Comparison of ENCODE assay signal across 23 cellular contexts in the genomic region with DNA sequence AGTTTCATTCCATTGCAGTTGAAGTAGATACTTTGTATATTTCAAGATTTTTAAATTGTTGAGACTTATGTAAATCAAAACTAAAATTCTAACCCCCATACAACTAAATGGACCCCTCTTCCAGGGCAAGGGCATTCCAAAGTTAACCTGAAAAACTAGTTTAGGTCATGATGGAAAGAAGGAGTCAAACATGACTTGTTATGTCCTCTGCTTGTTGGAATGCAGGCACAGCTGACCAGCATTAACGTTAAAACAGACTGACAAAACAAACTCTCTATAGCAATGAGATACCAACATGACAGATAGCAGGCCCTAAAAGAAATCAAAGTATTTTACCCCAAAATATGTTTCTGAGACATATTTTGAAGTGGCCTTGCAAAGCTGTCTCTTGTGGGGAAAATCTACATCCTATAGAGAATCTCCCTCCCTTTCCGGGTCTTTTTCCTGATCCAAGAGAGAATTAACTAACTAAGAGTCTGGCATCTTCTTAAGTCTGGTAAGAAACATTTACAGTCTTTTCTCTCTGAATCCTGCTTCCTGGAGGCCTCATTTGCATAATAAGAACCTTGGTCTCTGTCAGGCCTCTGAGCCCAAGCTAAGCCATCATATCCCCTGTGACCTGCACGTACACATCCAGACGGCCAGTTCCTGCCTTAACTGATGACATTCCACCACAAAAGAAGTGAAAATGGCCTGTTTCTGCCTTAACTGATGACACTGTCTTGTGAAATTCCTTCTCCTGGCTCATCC.
DNase-seq lines count a peak whose midpoint lies in the region; ATAC-seq, FAIRE-seq and TF ChIP-seq lines count a peak whose summit lies in the region.
"Had no signal": no experiment of that assay in that cellular context is flagged by ENCODE, and none has a peak within 500 bp of the region (broad histone marks: within the 10 kb centered on the region; RNA-seq: fewer than 3 reads in every experiment).

No MANE protein-coding gene starts in this region.

- no peaks in the 10 kb centered on the region for H3K9me2 ChIP-seq in hepatocyte (replicated peaks; ENCODE audit: insufficient read depth)

- no peak overlapping the region for H4K5ac ChIP-seq in IMR-90 (ENCODE audit: low read depth, low read length)

- CTCF ChIA-PET in IMR-90 (lab: Yijun Ruan, JAX) = no interaction called here

- H2BK5ac ChIP-seq in IMR-90 (ENCODE audit: low read depth, low read length, poor library complexity, severe bottlenecking) = no peak overlapping the region
- H2BK5ac ChIP-seq in neuronal stem cell (ENCODE audit: low read length) = no peak overlapping the region

- H3K4me2 ChIP-seq in IMR-90 (ENCODE audit: low read depth, low read length) (no peak overlapping the region), hepatocyte (no peak overlapping the region), neuronal stem cell (ENCODE audit: insufficient read depth, low read length, poor library complexity, severe bottlenecking) (no peak overlapping the region)
- H3K4me2 ChIP-seq: BLaER1 had no signal

- H3K9me3 ChIP-seq in HAP-1 = no peaks in the 10 kb centered on the region
- no peaks in the 10 kb centered on the region for H3K9me3 ChIP-seq in IMR-90 (ENCODE audit: control insufficient read depth, insufficient read depth, low read length)
- H3K9me3 ChIP-seq in hepatocyte (ENCODE audit: low read depth) = no peaks in the 10 kb centered on the region
- no peaks in the 10 kb centered on the region for H3K9me3 ChIP-seq in neuronal stem cell (replicated peaks in 1 of 2; ENCODE audit: control insufficient read depth in 2 of 2, insufficient read depth in 1 of 2, low read depth in 1 of 2, low read length in 2 of 2)
- H3K9me3 ChIP-seq in thyroid gland = no peaks in the 10 kb centered on the region
- no peaks in the 10 kb centered on the region for H3K9me3 ChIP-seq in small intestine (ENCODE audit: control insufficient read depth, low read depth)
- H3K9me3 ChIP-seq: BLaER1, Caco-2 had no signal

- H2AK9ac ChIP-seq in IMR-90 (replicated peaks; ENCODE audit: low read depth, low read length, poor library complexity) = no peak overlapping the region

- H2AK5ac ChIP-seq in IMR-90 (ENCODE audit: low read depth, low read length) (peak overlapping the region; percentile 23), neuronal stem cell (ENCODE audit: low read depth, low read length) (no peak overlapping the region)

- WGBS in IMR-90 (ENCODE audit: extremely low coverage in 2 of 2, insufficient read length in 1 of 2), 2 experiments = 100% methylated on average over 2 of the region's 4 CpGs; no CpG with 5 or more reads in 1 of the 2 experiments
- WGBS in hepatocyte (ENCODE audit: low lambda C conversion rate, missing lambda C conversion rate) = 73% methylated on average over 4 of the region's 4 CpGs
- no CpG with 5 or more reads among the region's 4 CpGs for WGBS in neuronal stem cell (ENCODE audit: extremely low coverage in 2 of 2, insufficient read length in 2 of 2, insufficient replicate concordance in 1 of 2), 2 donors
- 65 to 71% methylated on average over 4 of the region's 4 CpGs for WGBS in thyroid gland, 2 donors
- WGBS in small intestine, 3 donors = 72 to 81% (median 72%) methylated on average over 4 of the region's 4 CpGs

- BruUV-seq in IMR-90 (replicated peaks; lab: Mats Ljungman, UMichigan) = no TSS peak

- H3K4me1 ChIP-seq in HAP-1 (peaks cover 9% of the 10 kb centered on the region), IMR-90 (ENCODE audit: control insufficient read depth, insufficient read depth, low read length) (peaks cover 3% of the 10 kb centered on the region; the same call in 1 of the 2 replicates), hepatocyte (ENCODE audit: insufficient read depth) (no peaks in the 10 kb centered on the region), neuronal stem cell (ENCODE audit: control insufficient read depth in 2 of 2, insufficient read depth in 1 of 2, low read depth in 1 of 2, low read length in 2 of 2) (no peaks in the 10 kb centered on the region), thyroid gland (no peaks in the 10 kb centered on the region), small intestine (ENCODE audit: control insufficient read depth in 2 of 2, insufficient read depth in 1 of 2, low read depth in 1 of 2, low read length in 1 of 2) (no peaks in the 10 kb centered on the region)
- H3K4me1 ChIP-seq: BLaER1, Caco-2 had no signal

- intact Hi-C loops in IMR-90 (cut with micrococcal nuclease) (no loop called here), thyroid gland (cut with DNase I) (no loop called here)

- H3K9ac ChIP-seq in IMR-90 (ENCODE audit: low read depth, low read length) = no peak overlapping the region
- no peak overlapping the region for H3K9ac ChIP-seq in neuronal stem cell (ENCODE audit: low read depth, low read length, poor library complexity)
- H3K9ac ChIP-seq: BLaER1, GM23248 had no signal

- H3K18ac ChIP-seq in IMR-90 (ENCODE audit: low read depth, low read length) = no peak overlapping the region
- H3K18ac ChIP-seq in neuronal stem cell (ENCODE audit: low read length) = no peak overlapping the region

- no peaks in the 10 kb centered on the region for H3K9me1 ChIP-seq in IMR-90 (ENCODE audit: insufficient read depth, low read length)

- H3K23ac ChIP-seq in IMR-90 (ENCODE audit: low read depth, low read length) = no peak overlapping the region
- no peak overlapping the region for H3K23ac ChIP-seq in neuronal stem cell (ENCODE audit: low read depth, low read length, poor library complexity)

- no peak for TF ChIP-seq RAD21 in IMR-90 (IDR thresholded peaks at IDR 0.05; ENCODE audit: low read length)

- TF ChIP-seq POLR2A in IMR-90 (IDR thresholded peaks at IDR 0.05; ENCODE audit: low read depth, low read length) = no peak
- TF ChIP-seq POLR2A in thyroid gland (IDR thresholded peaks at IDR 0.05) = no peak

- H3K4me3 ChIP-seq in HAP-1 (no peak overlapping the region), IMR-90 (ENCODE audit: insufficient read depth, low read depth, low read length) (no peak overlapping the region), hepatocyte (no peak overlapping the region), neuronal stem cell (ENCODE audit: low read length in 2 of 2) (no peak overlapping the region), thyroid gland (replicated peaks in 1 of 3) (no peak overlapping the region), small intestine (ENCODE audit: low read depth in 1 of 2, low read length in 2 of 2) (no peak overlapping the region)
- H3K4me3 ChIP-seq: BLaER1, GM23248 had no signal

- H2BK120ac ChIP-seq in IMR-90 (ENCODE audit: low read depth, low read length) (no peak overlapping the region), neuronal stem cell (ENCODE audit: low read depth, low read length) (no peak overlapping the region)

- H2BK12ac ChIP-seq in neuronal stem cell (ENCODE audit: low read length) = no peak overlapping the region

- DNase-seq in HAP-1 (ENCODE audit: low spot score in 2 of 2) (peak; percentile 55 to 88), IMR-90 (no peak), hepatocyte (ENCODE audit: low spot score) (no peak), neuronal stem cell (ENCODE audit: low spot score) (no peak), NCI-H446 (lab: John Stamatoyannopoulos, UW) (no peak), thyroid gland (no peak), small intestine (no peak)
- no peak for DNase-seq in activated CD8-positive, alpha-beta memory T cell treated with anti-CD3 and anti-CD28 coated beads, Interleukin-2, amount 50 U/mL, for 4 hours
- DNase-seq: Caco-2; CD4-positive, CD25-positive, alpha-beta regulatory T cell; CD8-positive, alpha-beta T cell; DMS153; DND-41; GM23248; H7 had no signal

- H3K4ac ChIP-seq in IMR-90 (ENCODE audit: low read depth, low read length) (no peak overlapping the region), neuronal stem cell (ENCODE audit: low read length) (no peak overlapping the region)

- H3K79me2 ChIP-seq in hepatocyte = no peaks in the 10 kb centered on the region

- in situ Hi-C loops in HAP-1 (cut with MboI; ENCODE audit: low sequenced_read_pairs) = no loop called here
- in situ Hi-C loops in IMR-90 (cut with MboI; ENCODE audit: low sequenced_read_pairs) = no loop called here

- H3K14ac ChIP-seq in IMR-90 (replicated peaks; ENCODE audit: low read depth, low read length) (peak overlapping the region; percentile 75; the same call in 1 of the 2 replicates), neuronal stem cell (ENCODE audit: low read length) (no peak overlapping the region)

- H3K36me3 ChIP-seq in HAP-1 (replicated peaks) (no peaks in the 10 kb centered on the region), IMR-90 (ENCODE audit: control insufficient read depth, insufficient read depth, low read length) (no peaks in the 10 kb centered on the region), hepatocyte (replicated peaks; ENCODE audit: insufficient read depth, low read depth) (no peaks in the 10 kb centered on the region), neuronal stem cell (replicated peaks in 1 of 2; ENCODE audit: control insufficient read depth in 2 of 2, insufficient read depth in 2 of 2, low read length in 2 of 2) (no peaks in the 10 kb centered on the region), thyroid gland (no peaks in the 10 kb centered on the region), small intestine (ENCODE audit: control insufficient read depth in 2 of 2, insufficient read depth in 2 of 2, low read length in 2 of 2) (no peaks in the 10 kb centered on the region)
- H3K36me3 ChIP-seq: BLaER1 had no signal

- H4K20me1 ChIP-seq in IMR-90 (ENCODE audit: insufficient read depth, low read length) (no peaks in the 10 kb centered on the region), hepatocyte (ENCODE audit: insufficient read depth, poor library complexity, severe bottlenecking) (no peaks in the 10 kb centered on the region)
- H4K20me1 ChIP-seq: BLaER1 had no signal

- H2BK15ac ChIP-seq in IMR-90 (ENCODE audit: low read depth, low read length) (no peak overlapping the region), neuronal stem cell (ENCODE audit: low read length) (no peak overlapping the region)

- H3K56ac ChIP-seq in IMR-90 (ENCODE audit: extremely low read depth, insufficient read depth, low read length) = no peak overlapping the region

- ATAC-seq in IMR-90 (ENCODE audit: low read depth) = peak; percentile 57
- ATAC-seq: CD8-positive, alpha-beta T cell; HCT116 had no signal

- POLR2A ChIA-PET in IMR-90 (lab: Charles Lee; ENCODE audit: unreplicated experiment) = no interaction called here

- H4K91ac ChIP-seq in IMR-90 (ENCODE audit: insufficient read depth, low read depth, low read length) (no peak overlapping the region), neuronal stem cell (ENCODE audit: low read depth, low read length, poor library complexity) (no peak overlapping the region)

- dilution Hi-C loops in IMR-90 (cut with HindIII; ENCODE audit: low sequenced_read_pairs, unreplicated experiment) = no loop called here

- peak overlapping the region; percentile 39; the same call in 1 of the 2 replicates for H2BK20ac ChIP-seq in IMR-90 (ENCODE audit: low read depth, low read length)

- H3K27me3 ChIP-seq in HAP-1 (ENCODE audit: low read depth) (no peaks in the 10 kb centered on the region), IMR-90 (ENCODE audit: control insufficient read depth, insufficient read depth, low read length) (no peaks in the 10 kb centered on the region), hepatocyte (no peaks in the 10 kb centered on the region), neuronal stem cell (ENCODE audit: control insufficient read depth in 3 of 3, insufficient read depth in 3 of 3, low read depth in 1 of 3, low read length in 3 of 3) (no peaks in the 10 kb centered on the region), thyroid gland (no peaks in the 10 kb centered on the region), small intestine (ENCODE audit: control insufficient read depth in 2 of 2, insufficient read depth in 2 of 2, low read length in 2 of 2) (no peaks in the 10 kb centered on the region)
- H3K27me3 ChIP-seq: BLaER1 had no signal

- H2AFZ ChIP-seq in IMR-90 (replicated peaks; ENCODE audit: low read length, poor library complexity) (no peak overlapping the region), hepatocyte (no peak overlapping the region), neuronal stem cell (ENCODE audit: low read length) (no peak overlapping the region)
- H2AFZ ChIP-seq: GM23248 had no signal

- no peak overlapping the region for H3K27ac ChIP-seq in IMR-90 (ENCODE audit: insufficient read depth, low read length)
- H3K27ac ChIP-seq in hepatocyte = peak overlapping the region; percentile 34
- no peak overlapping the region for H3K27ac ChIP-seq in neuronal stem cell (replicated peaks; ENCODE audit: low read length)
- H3K27ac ChIP-seq in thyroid gland = no peak overlapping the region
- H3K27ac ChIP-seq in small intestine (ENCODE audit: low read depth in 1 of 2, low read length in 1 of 2) = no peak overlapping the region
- H3K27ac ChIP-seq: 22Rv1, BLaER1, C4-2B, GM23248 had no signal

- H4K8ac ChIP-seq in IMR-90 (ENCODE audit: low read depth in 2 of 2, low read length in 2 of 2) (no peak overlapping the region), neuronal stem cell (ENCODE audit: low read depth, low read length) (peak overlapping the region; percentile 43)

- no peak for FAIRE-seq in small intestine (lab: Jason Lieb, UNC)
- FAIRE-seq: A204.1, G401.6, GM19239, H1 had no signal

- TF ChIP-seq CTCF in IMR-90 (conservative IDR thresholded peaks at IDR 0.05; ENCODE audit: low read depth, low read length) (no peak), hepatocyte (IDR thresholded peaks at IDR 0.05; ENCODE audit: poor library complexity) (no peak), thyroid gland (IDR thresholded peaks at IDR 0.05) (no peak)

- H3K79me1 ChIP-seq in IMR-90 (ENCODE audit: low read depth in 1 of 2, low read length in 2 of 2) (no peaks in the 10 kb centered on the region), neuronal stem cell (ENCODE audit: low read depth, low read length) (no peaks in the 10 kb centered on the region)

Comparison
In these comparisons a context has a peak if more than half of its experiments do, and no peak if none do; other contexts are left out.
1. DNase-seq: peak in HAP-1 (2 of 2); none in IMR-90 (single experiment), hepatocyte (single experiment), neuronal stem cell (single experiment), activated CD8-positive, alpha-beta memory T cell treated with anti-CD3 and anti-CD28 coated beads, Interleukin-2, amount 50 U/mL, for 4 hours (single experiment), NCI-H446 (0 of 2), thyroid gland (0 of 2) and small intestine (single experiment).